In the genomic region with DNA sequence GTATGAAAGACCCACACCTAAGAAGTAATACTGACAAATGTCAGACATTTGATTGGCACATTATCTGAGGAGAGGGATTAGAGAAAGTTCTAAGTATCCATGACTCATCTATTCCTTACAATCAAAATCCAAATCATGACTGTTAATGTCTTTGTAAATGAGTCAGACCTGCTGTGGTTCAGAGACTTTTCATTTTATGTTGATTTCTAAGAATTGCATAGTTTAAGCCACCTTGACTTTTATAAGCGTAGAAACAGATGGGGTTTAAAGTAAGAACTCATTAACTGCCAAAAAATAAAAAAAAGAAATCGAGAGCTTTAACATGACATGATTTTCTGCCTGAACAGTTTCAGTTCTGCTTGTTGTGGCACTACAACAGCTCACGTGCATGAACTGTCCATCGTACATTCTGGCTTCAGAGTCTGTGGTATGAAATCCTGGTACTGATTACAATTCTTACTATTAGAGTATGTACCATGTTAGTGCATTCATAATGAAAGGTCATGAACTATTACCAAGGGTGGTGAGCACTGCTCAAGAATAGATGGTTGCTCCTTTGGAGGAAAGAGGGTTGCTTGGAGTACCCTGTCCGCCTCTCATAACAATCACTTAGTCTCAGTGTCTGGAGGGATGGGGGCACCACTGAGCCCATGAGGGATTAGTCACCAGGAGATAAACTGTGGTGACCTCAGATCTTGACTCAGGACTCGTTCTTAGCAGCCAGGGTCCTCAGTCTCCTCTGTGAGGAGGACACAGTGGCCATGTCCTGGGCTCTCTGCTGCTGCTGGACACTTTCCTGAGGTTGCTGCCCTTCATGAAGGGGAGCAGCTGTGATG, we compare ENCODE assay signal across 8 cellular contexts. TPM values are rescaled to one million over a fixed set of nuclear protein-coding genes. Genes with fewer than 3 reads are reported as not detected.
DNase-seq lines count a peak whose midpoint lies in the region; ATAC-seq and TF ChIP-seq lines count a peak whose summit lies in the region.

No MANE protein-coding gene starts in this region.

- H3K27me3 ChIP-seq in stomach = no peaks in the 10 kb centered on the region

- H3K9me3 ChIP-seq in mesodermal cell (ENCODE audit: control insufficient read depth, low read length) (no peaks in the 10 kb centered on the region), stomach (no peaks in the 10 kb centered on the region)

- H3K36me3 ChIP-seq in mesodermal cell (ENCODE audit: control insufficient read depth, insufficient read depth, low read length) (peaks cover 77% of the 10 kb centered on the region), stomach (peaks cover 24 to 92% (median 70%) of the 10 kb centered on the region in 4 donors)

- H3K27ac ChIP-seq in mesodermal cell (ENCODE audit: low read depth, low read length, severe bottlenecking) = peak overlapping the region; percentile 47
- H3K27ac ChIP-seq in stomach = no peak overlapping the region

- 80 to 82% methylated on average over 3 to 5 of the region's 6 CpGs for WGBS in mesodermal cell (ENCODE audit: insufficient coverage in 2 of 2), 2 experiments
- 60 to 73% (median 68%) methylated on average over 6 of the region's 6 CpGs for WGBS in stomach, 5 donors

- ATAC-seq in GM19023 (IDR thresholded peaks at IDR 0.05; ENCODE audit: unreplicated experiment) (peak; percentile 92), HG03060 (IDR thresholded peaks at IDR 0.05; ENCODE audit: low read depth, unreplicated experiment) (peak; percentile 98), SK-N-SH treated with all-trans-retinoic acid at 6 μM for 48 hours (peak; percentile 76)

- no peak for TF ChIP-seq POLR2A in stomach (IDR thresholded peaks at IDR 0.05)

- TF ChIP-seq EP300 in stomach (IDR thresholded peaks at IDR 0.05) = no peak

- intact Hi-C loops in stomach (cut with DNase I; ENCODE audit: low total_unique reads) = no loop called here

- H3K4me3 ChIP-seq in AG09309 (ENCODE audit: control insufficient read depth, low read depth, low read length) (no peak overlapping the region), mesodermal cell (ENCODE audit: extremely low read depth, insufficient read depth, low read length, poor library complexity, severe bottlenecking) (no peak overlapping the region), stomach (no peak overlapping the region)

- peaks cover 19% of the 10 kb centered on the region for H3K4me1 ChIP-seq in mesodermal cell (ENCODE audit: control insufficient read depth, insufficient read depth, low read length, poor library complexity, severe bottlenecking)
- no peaks in the 10 kb centered on the region for H3K4me1 ChIP-seq in stomach

- TF ChIP-seq CTCF in AG09309 (IDR thresholded peaks at IDR 0.05; ENCODE audit: control insufficient read depth, insufficient read depth, low read depth, low read length, missing control alignments) (no peak), stomach (IDR thresholded peaks at IDR 0.05) (no peak)

- peak; percentile 71 for DNase-seq in AG09309 (ENCODE audit: low read depth)
- DNase-seq in stomach = no peak
- DNase-seq in germinal center (ENCODE audit: low spot score) = no peak
- no peak for DNase-seq in DMS114 treated with DMSO at 0.1 percent for 48 hours (lab: John Stamatoyannopoulos, UW; ENCODE audit: unreplicated experiment)

TF ChIP-seq in SK-N-SH treated with all-trans-retinoic acid at 6 μM for 48 hours, 23 proteins besides CTCF, POLR2A, EP300 and RAD21:
- TF ChIP-seq, protein P1, sequence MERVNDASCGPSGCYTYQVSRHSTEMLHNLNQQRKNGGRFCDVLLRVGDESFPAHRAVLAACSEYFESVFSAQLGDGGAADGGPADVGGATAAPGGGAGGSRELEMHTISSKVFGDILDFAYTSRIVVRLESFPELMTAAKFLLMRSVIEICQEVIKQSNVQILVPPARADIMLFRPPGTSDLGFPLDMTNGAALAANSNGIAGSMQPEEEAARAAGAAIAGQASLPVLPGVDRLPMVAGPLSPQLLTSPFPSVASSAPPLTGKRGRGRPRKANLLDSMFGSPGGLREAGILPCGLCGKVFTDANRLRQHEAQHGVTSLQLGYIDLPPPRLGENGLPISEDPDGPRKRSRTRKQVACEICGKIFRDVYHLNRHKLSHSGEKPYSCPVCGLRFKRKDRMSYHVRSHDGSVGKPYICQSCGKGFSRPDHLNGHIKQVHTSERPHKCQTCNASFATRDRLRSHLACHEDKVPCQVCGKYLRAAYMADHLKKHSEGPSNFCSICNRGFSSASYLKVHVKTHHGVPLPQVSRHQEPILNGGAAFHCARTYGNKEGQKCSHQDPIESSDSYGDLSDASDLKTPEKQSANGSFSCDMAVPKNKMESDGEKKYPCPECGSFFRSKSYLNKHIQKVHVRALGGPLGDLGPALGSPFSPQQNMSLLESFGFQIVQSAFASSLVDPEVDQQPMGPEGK (CRISPR knock-in tag; IDR thresholded peaks at IDR 0.05; ENCODE audit: borderline replicate concordance) = no peak
- TF ChIP-seq ZFP3 (CRISPR knock-in tag; IDR thresholded peaks at IDR 0.05) = no peak
- no peak for TF ChIP-seq TSHZ2 (CRISPR knock-in tag; IDR thresholded peaks at IDR 0.05)
- no peak for TF ChIP-seq PPARA (CRISPR knock-in tag; IDR thresholded peaks at IDR 0.05; ENCODE audit: borderline replicate concordance)
- no peak for TF ChIP-seq CSDC2 (CRISPR knock-in tag; IDR thresholded peaks at IDR 0.05)
- TF ChIP-seq TOX (CRISPR knock-in tag; IDR thresholded peaks at IDR 0.05; ENCODE audit: borderline replicate concordance) = no peak
- TF ChIP-seq SNAI2 (CRISPR knock-in tag; IDR thresholded peaks at IDR 0.05) = no peak
- TF ChIP-seq ZFP30 (CRISPR knock-in tag; IDR thresholded peaks at IDR 0.05) = no peak
- TF ChIP-seq TCF4 (CRISPR knock-in tag; IDR thresholded peaks at IDR 0.05; ENCODE audit: borderline replicate concordance) = no peak
- TF ChIP-seq, protein P2, sequence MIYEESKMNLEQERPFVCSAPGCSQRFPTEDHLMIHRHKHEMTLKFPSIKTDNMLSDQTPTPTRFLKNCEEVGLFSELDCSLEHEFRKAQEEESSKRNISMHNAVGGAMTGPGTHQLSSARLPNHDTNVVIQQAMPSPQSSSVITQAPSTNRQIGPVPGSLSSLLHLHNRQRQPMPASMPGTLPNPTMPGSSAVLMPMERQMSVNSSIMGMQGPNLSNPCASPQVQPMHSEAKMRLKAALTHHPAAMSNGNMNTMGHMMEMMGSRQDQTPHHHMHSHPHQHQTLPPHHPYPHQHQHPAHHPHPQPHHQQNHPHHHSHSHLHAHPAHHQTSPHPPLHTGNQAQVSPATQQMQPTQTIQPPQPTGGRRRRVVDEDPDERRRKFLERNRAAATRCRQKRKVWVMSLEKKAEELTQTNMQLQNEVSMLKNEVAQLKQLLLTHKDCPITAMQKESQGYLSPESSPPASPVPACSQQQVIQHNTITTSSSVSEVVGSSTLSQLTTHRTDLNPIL (CRISPR knock-in tag; IDR thresholded peaks at IDR 0.05; ENCODE audit: low read depth) = no peak
- TF ChIP-seq ZC3H10 (CRISPR knock-in tag; IDR thresholded peaks at IDR 0.05) = no peak
- no peak for TF ChIP-seq RARB (CRISPR knock-in tag; IDR thresholded peaks at IDR 0.05)
- no peak for TF ChIP-seq ESRRG (CRISPR knock-in tag; IDR thresholded peaks at IDR 0.05)
TF ChIP-seq in SK-N-SH treated with all-trans-retinoic acid at 6 μM for 48 hours: peak in this region for 0.

RNA-seq across cellular contexts. Expression of gene ACSM6, which starts 42.2 kb away (rescaled TPM):
- polyA plus RNA-seq in mesodermal cell (2013, experiment 1 of 2) = not detected
- not detected for polyA plus RNA-seq in mesodermal cell (2013, experiment 2 of 2)
- total RNA-seq in stomach = 1 to 10 TPM in 1 of 5 donors, under 1 TPM in 1, not detected in 3; 0.58 to 7.2 TPM
- polyA plus RNA-seq in stomach = 1 to 10 TPM in 1 of 3 donors, under 1 TPM in 2; 0.13 to 7.5 (median 0.68) TPM

RNA-seq across cellular contexts. Expression of gene PDLIM1, which starts 54.5 kb away (rescaled TPM):
- polyA plus RNA-seq in mesodermal cell (2013, experiment 1 of 2) = 168 TPM
- 163 TPM for polyA plus RNA-seq in mesodermal cell (2013, experiment 2 of 2)
- 100 to 1,000 TPM in 2 of 5 donors, 10 to 100 TPM in 3; 41.7 to 231 (median 83.9) TPM for total RNA-seq in stomach
- polyA plus RNA-seq in stomach = 100 to 1,000 TPM; 168 to 289 (median 277) TPM
